ENCODE assay signal across 15 cellular contexts in genomic region chr20:33883164-33883563, GRCh38.
DNase-seq lines count a peak whose midpoint lies in the region; ATAC-seq, FAIRE-seq and TF ChIP-seq lines count a peak whose summit lies in the region.
"Had no signal": no experiment of that assay in that cellular context is flagged by ENCODE, and none has a peak within 500 bp of the region (broad histone marks: within the 10 kb centered on the region; RNA-seq: fewer than 3 reads in every experiment).

No MANE protein-coding gene starts in this region.

- H3K36me3 ChIP-seq in OCI-LY1 (ENCODE audit: insufficient read depth, low read length), result no peaks in the 10 kb centered on the region
- no peaks in the 10 kb centered on the region for H3K36me3 ChIP-seq in ascending aorta
- H3K36me3 ChIP-seq: BLaER1 treated with 17β-estradiol and CSF1 and Interleukin-3, amounts not matched to agents 10 nM and 100 nM; tibial nerve had no signal

- H2AFZ ChIP-seq in OCI-LY1 (ENCODE audit: low read length), result no peak overlapping the region

- intact Hi-C loops in ascending aorta (cut with DNase I), result no loop called here
- intact Hi-C loops in left ventricle myocardium superior (cut with micrococcal nuclease), result no loop called here

- H4K20me1 ChIP-seq in OCI-LY1 (ENCODE audit: insufficient read depth, low read length), result no peaks in the 10 kb centered on the region
- H4K20me1 ChIP-seq: BLaER1 treated with 17β-estradiol and CSF1 and Interleukin-3, amounts not matched to agents 10 nM and 100 nM had no signal

- peak; percentile 76 for ATAC-seq in GM18502 (IDR thresholded peaks at IDR 0.05; ENCODE audit: poor library complexity, unreplicated experiment)
- peak; percentile 67 for ATAC-seq in HG02981 (IDR thresholded peaks at IDR 0.05; ENCODE audit: unreplicated experiment)
- no peak for ATAC-seq in left ventricle myocardium superior
- ATAC-seq: naive thymus-derived CD8-positive, alpha-beta T cell; right cardiac atrium had no signal

- FAIRE-seq in D721Med (lab: Jason Lieb, UNC), result no peak

- H3K79me2 ChIP-seq in OCI-LY1 (ENCODE audit: insufficient read depth, low read length), result no peaks in the 10 kb centered on the region

- H3K9me3 ChIP-seq in OCI-LY1 (ENCODE audit: low read length) (0 out of 2 replicates have a peak, but pooled peaks cover 3% of the 10 kb centered on the region), ascending aorta (peaks cover 6 to 13% of the 10 kb centered on the region in 2 donors)

- H3F3A ChIP-seq in OCI-LY1 (ENCODE audit: insufficient read depth, low read length), result no peaks in the 10 kb centered on the region

- H3K27ac ChIP-seq in OCI-LY1 (ENCODE audit: low read depth, low read length, poor library complexity, severe bottlenecking) (peak overlapping the region; percentile 95), ascending aorta (no peak overlapping the region)
- H3K27ac ChIP-seq: BLaER1 treated with 17β-estradiol and CSF1 and Interleukin-3, amounts not matched to agents 10 nM and 100 nM; tibial nerve had no signal

- H3K4me3 ChIP-seq in OCI-LY1 (ENCODE audit: low read depth, low read length, poor library complexity, severe bottlenecking) (no peak overlapping the region), ascending aorta (no peak overlapping the region)
- H3K4me3 ChIP-seq: BLaER1 treated with 17β-estradiol and CSF1 and Interleukin-3, amounts not matched to agents 10 nM and 100 nM; tibial nerve had no signal

- peak overlapping the region; percentile 48; the same call in 1 of the 2 replicates for H3K9ac ChIP-seq in OCI-LY1 (ENCODE audit: low read length)
- H3K9ac ChIP-seq: BLaER1 treated with 17β-estradiol and CSF1 and Interleukin-3, amounts not matched to agents 10 nM and 100 nM had no signal

- TF ChIP-seq CTCF in GM20000 (IDR thresholded peaks at IDR 0.05; ENCODE audit: extremely low read depth, missing control alignments) (no peak), OCI-LY1 (IDR thresholded peaks at IDR 0.05; ENCODE audit: low read length) (no peak), ascending aorta (IDR thresholded peaks at IDR 0.05) (no peak), D721Med (IDR thresholded peaks at IDR 0.05; ENCODE audit: insufficient read depth, missing control alignments) (no peak)

- H3K27me3 ChIP-seq in OCI-LY1 (ENCODE audit: insufficient read depth, low read length) (no peaks in the 10 kb centered on the region), ascending aorta (no peaks in the 10 kb centered on the region)
- H3K27me3 ChIP-seq: BLaER1 treated with 17β-estradiol and CSF1 and Interleukin-3, amounts not matched to agents 10 nM and 100 nM; tibial nerve had no signal

- H3K4me2 ChIP-seq in OCI-LY1 (ENCODE audit: low read length), result peak overlapping the region; percentile 38; the same call in 1 of the 2 replicates
- H3K4me2 ChIP-seq: BLaER1 treated with 17β-estradiol and CSF1 and Interleukin-3, amounts not matched to agents 10 nM and 100 nM had no signal

- H3K4me1 ChIP-seq in OCI-LY1 (ENCODE audit: insufficient read depth, low read length, severe bottlenecking) (peaks cover 43% of the 10 kb centered on the region), ascending aorta (no peaks in the 10 kb centered on the region)
- H3K4me1 ChIP-seq: BLaER1 treated with 17β-estradiol and CSF1 and Interleukin-3, amounts not matched to agents 10 nM and 100 nM had no signal

- H3K9me2 ChIP-seq in OCI-LY1 (ENCODE audit: low read depth, low read length), result no peaks in the 10 kb centered on the region

- DNase-seq in GM20000 (ENCODE audit: low spot score), result peak; percentile 79
- no peak for DNase-seq in ascending aorta (ENCODE audit: low spot score in 2 of 2)
- no peak for DNase-seq in SHP77 (lab: John Stamatoyannopoulos, UW)
- no peak for DNase-seq in D721Med (ENCODE audit: insufficient read length, low spot score)
- no peak for DNase-seq in left ventricle myocardium superior
- DNase-seq: activated CD4-positive, alpha-beta T cell treated with anti-CD3 and anti-CD28 coated beads for 1 hour; immature natural killer cell; naive thymus-derived CD8-positive, alpha-beta T cell; right cardiac atrium; SHP77 treated with DMSO at 0.1 percent for 48 hours had no signal
